In the genomic region with DNA sequence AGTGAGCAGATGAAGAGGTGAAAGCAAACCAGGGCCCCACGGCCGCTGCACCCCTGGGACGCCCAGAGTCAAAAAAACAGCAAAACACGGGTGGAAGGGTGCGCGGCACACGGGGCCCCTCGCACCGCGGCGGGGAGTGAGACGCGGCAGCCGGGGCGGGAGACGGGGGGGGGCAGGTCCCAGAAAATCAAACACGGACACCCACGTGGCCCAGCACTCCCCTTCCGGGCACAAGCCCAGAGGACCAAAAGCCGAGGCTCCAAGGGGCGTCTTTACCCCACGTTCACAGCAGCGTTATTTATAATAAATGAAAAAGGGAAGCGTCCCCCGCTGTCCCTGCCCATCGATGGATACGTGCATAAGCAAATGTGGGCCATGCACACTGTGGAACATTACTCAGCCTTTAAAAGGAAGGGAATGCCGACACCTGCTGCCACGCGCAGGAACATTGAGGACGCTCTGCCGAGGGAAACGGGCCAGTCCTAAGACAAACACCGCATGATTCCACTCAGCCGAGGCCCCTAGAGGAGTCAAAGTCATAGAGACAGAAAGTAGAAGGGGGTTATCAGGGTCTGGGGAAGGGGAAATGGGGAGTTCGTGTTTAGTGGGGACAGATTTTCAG, we compare ENCODE assay signal across 8 cellular contexts. TPM values are rescaled to one million over a fixed set of nuclear protein-coding genes. Genes with fewer than 3 reads are reported as not detected.
DNase-seq lines count a peak whose midpoint lies in the region; ATAC-seq and TF ChIP-seq lines count a peak whose summit lies in the region.

No MANE protein-coding gene starts in this region.

- peak overlapping the region; percentile 78 to 88 (median 83) for H3K27ac ChIP-seq in sigmoid colon

- intact Hi-C loops in activated CD8-positive, alpha-beta T cell treated with anti-CD3 and anti-CD28 coated beads for 36 hours (cut with micrococcal nuclease), result no loop called here
- intact Hi-C loops in Right ventricle myocardium inferior (cut with DNase I), result no loop called here
- intact Hi-C loops in sigmoid colon (cut with DNase I), result loop anchor here (5.0 kb wide), 1 partner anchor 301 kb away; a partner anchor contains a TSS

- WGBS in sigmoid colon, 2 donors, result 31 to 34% methylated on average over 36 of the region's 36 CpGs

- POLR2A ChIA-PET in activated CD8-positive, alpha-beta T cell treated with anti-CD3 and anti-CD28 coated beads for 36 hours (lab: Charles Lee), result no interaction called here

- no peak for TF ChIP-seq POLR2A in GM18505 (IDR thresholded peaks at IDR 0.05; ENCODE audit: borderline replicate concordance, extremely low read depth, insufficient read depth, insufficient read length)
- TF ChIP-seq POLR2A in sigmoid colon (IDR thresholded peaks at IDR 0.05), result no peak

- peaks cover 0 to 21% (median 19%) of the 10 kb centered on the region in 4 donors for H3K4me1 ChIP-seq in sigmoid colon

- no peak for TF ChIP-seq EP300 in sigmoid colon (IDR thresholded peaks at IDR 0.05)

- CTCF ChIA-PET in activated CD8-positive, alpha-beta T cell treated with anti-CD3 and anti-CD28 coated beads for 36 hours (lab: Charles Lee), result no interaction called here

- peaks cover 1% of the 10 kb centered on the region for H3K27me3 Mint-ChIP-seq in activated CD8-positive, alpha-beta T cell treated with anti-CD3 and anti-CD28 coated beads for 36 hours

- peaks cover 0 to 20% (median 13%) of the 10 kb centered on the region in 4 donors for H3K36me3 ChIP-seq in sigmoid colon

- TF ChIP-seq CTCF in activated CD8-positive, alpha-beta T cell treated with anti-CD3 and anti-CD28 coated beads for 36 hours (IDR thresholded peaks at IDR 0.05), result no peak
- TF ChIP-seq CTCF in sigmoid colon (IDR thresholded peaks at IDR 0.05), result no peak

- H3K36me3 Mint-ChIP-seq in activated CD8-positive, alpha-beta T cell treated with anti-CD3 and anti-CD28 coated beads for 36 hours (ENCODE audit: low read depth), result peaks cover 10% of the 10 kb centered on the region

- peak overlapping the region; percentile 95 to 100 (median 99) for H3K4me3 ChIP-seq in sigmoid colon

- H3K4me3 Mint-ChIP-seq in activated CD8-positive, alpha-beta T cell treated with anti-CD3 and anti-CD28 coated beads for 36 hours, result peak overlapping the region; percentile 93

- peak; percentile 37 for DNase-seq in activated CD8-positive, alpha-beta T cell treated with anti-CD3 and anti-CD28 coated beads for 36 hours
- DNase-seq in Right ventricle myocardium inferior (ENCODE audit: missing footprints) (no peak), sigmoid colon (no peak), D341Med (ENCODE audit: low spot score) (no peak)

- H3K27ac Mint-ChIP-seq in activated CD8-positive, alpha-beta T cell treated with anti-CD3 and anti-CD28 coated beads for 36 hours, result peak overlapping the region; percentile 84

- no peaks in the 10 kb centered on the region for H3K9me3 Mint-ChIP-seq in activated CD8-positive, alpha-beta T cell treated with anti-CD3 and anti-CD28 coated beads for 36 hours

- H3K9me3 ChIP-seq in sigmoid colon, result no peaks in the 10 kb centered on the region

- no peaks in the 10 kb centered on the region for H3K27me3 ChIP-seq in sigmoid colon

- peak; percentile 5 for ATAC-seq in GM18505 (IDR thresholded peaks at IDR 0.05; ENCODE audit: unreplicated experiment)
- peak; percentile 14 for ATAC-seq in HG02884 (IDR thresholded peaks at IDR 0.05; ENCODE audit: unreplicated experiment)
- ATAC-seq in activated CD8-positive, alpha-beta T cell treated with anti-CD3 and anti-CD28 coated beads for 36 hours, result peak; percentile 37
- peak; percentile 7 for ATAC-seq in Right ventricle myocardium inferior
- ATAC-seq in HG03097 (IDR thresholded peaks at IDR 0.05; ENCODE audit: low FRiP score, unreplicated experiment), result no peak
- ATAC-seq in GM21825 (IDR thresholded peaks at IDR 0.05; ENCODE audit: unreplicated experiment), result no peak

- peaks cover 27% of the 10 kb centered on the region for H3K4me1 Mint-ChIP-seq in activated CD8-positive, alpha-beta T cell treated with anti-CD3 and anti-CD28 coated beads for 36 hours (ENCODE audit: low read depth)

RNA-seq across cellular contexts. Expression of a gene that starts 0.7 kb away (rescaled TPM):
- 100 to 1,000 TPM; 107 to 120 TPM for total RNA-seq in activated CD8-positive, alpha-beta T cell treated with anti-CD3 and anti-CD28 coated beads for 36 hours
- total RNA-seq in Right ventricle myocardium inferior (220 TPM), sigmoid colon (100 to 1,000 TPM; 235 to 376 (median 317) TPM)
- polyA plus RNA-seq in sigmoid colon, result 100 to 1,000 TPM; 238 to 458 (median 422) TPM

RNA-seq across cellular contexts. Expression of a gene that starts 3.7 kb away (rescaled TPM):
- not detected for total RNA-seq in activated CD8-positive, alpha-beta T cell treated with anti-CD3 and anti-CD28 coated beads for 36 hours
- total RNA-seq in Right ventricle myocardium inferior (not detected), sigmoid colon (not detected)
- not detected for polyA plus RNA-seq in sigmoid colon

Comparison
In these comparisons a context has a peak if more than half of its experiments do, and no peak if none do; other contexts are left out.
1. ATAC-seq: peak in GM18505 (single experiment), HG02884 (single experiment), activated CD8-positive, alpha-beta T cell treated with anti-CD3 and anti-CD28 coated beads for 36 hours (single experiment) and Right ventricle myocardium inferior (single experiment); none in HG03097 (single experiment) and GM21825 (single experiment).